10 cellular contexts compared by ENCODE assay signal in the genomic region with DNA sequence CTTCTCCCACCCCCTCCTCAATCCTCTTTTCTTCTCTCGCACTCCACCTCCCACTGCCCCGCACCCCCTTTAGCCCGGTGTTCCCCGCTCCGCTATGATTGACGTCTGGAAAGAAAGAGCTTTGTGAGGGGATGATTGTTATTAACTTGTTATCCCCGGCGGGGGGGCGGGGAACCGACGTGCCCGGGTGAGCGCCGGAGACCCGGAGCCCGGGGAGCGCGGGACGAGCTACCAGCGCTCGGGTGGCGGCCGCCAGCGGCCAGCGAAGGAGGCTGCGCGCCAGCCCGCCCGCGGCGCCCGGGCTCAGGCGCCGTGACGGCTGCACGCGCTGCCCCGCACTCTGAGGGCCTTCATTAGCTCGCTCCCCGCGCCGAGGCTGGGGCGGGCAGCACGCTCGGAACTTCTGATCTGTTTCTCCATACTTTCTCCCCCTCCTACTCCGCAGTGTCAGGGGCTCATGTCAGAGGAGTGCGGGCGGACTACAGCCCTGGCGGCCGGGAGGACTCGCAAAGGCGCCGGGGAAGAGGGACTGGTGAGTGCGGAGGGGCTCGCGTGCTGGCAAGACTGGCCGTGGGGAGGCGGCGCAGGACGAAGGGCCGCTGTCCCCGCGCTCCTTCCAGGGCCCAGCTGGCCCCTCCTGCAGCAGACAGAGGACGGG. TPM values are rescaled to one million over a fixed set of nuclear protein-coding genes. Genes with fewer than 3 reads are reported as not detected.
DNase-seq lines count a peak whose midpoint lies in the region; TF ChIP-seq lines count a peak whose summit lies in the region.
"Had no signal": no experiment of that assay in that cellular context is flagged by ENCODE, and none has a peak within 500 bp of the region (broad histone marks: within the 10 kb centered on the region; RNA-seq: fewer than 3 reads in every experiment).

No MANE protein-coding gene starts in this region.

- H2AFZ ChIP-seq in SK-N-SH (ENCODE audit: low read depth) (peak overlapping the region; percentile 70), smooth muscle cell (ENCODE audit: low read depth) (peak overlapping the region; percentile 68)

- H3F3A ChIP-seq in SK-N-SH (replicated peaks; ENCODE audit: insufficient read depth) (peaks cover 8% of the 10 kb centered on the region), smooth muscle cell (ENCODE audit: low read depth) (peaks cover 3% of the 10 kb centered on the region)

- peak; percentile 11; the same call in 1 of the 2 replicates for TF ChIP-seq CTCF in SK-N-SH (IDR thresholded peaks at IDR 0.05)
- no peak for TF ChIP-seq CTCF in smooth muscle cell (IDR thresholded peaks at IDR 0.05; ENCODE audit: borderline replicate concordance, insufficient read depth, poor library complexity, severe bottlenecking)
- TF ChIP-seq CTCF in GM20000 (IDR thresholded peaks at IDR 0.05; ENCODE audit: extremely low read depth, missing control alignments): no peak

- no peaks in the 10 kb centered on the region for H3K36me3 ChIP-seq in SK-N-SH (replicated peaks in 1 of 2; ENCODE audit: control insufficient read depth in 1 of 2, insufficient read depth in 2 of 2, low read length in 1 of 2)
- no peaks in the 10 kb centered on the region for H3K36me3 ChIP-seq in iPS-15b (ENCODE audit: control insufficient read depth, insufficient read depth, low read length)
- no peaks in the 10 kb centered on the region for H3K36me3 ChIP-seq in smooth muscle cell (ENCODE audit: low read depth)

- CTCF ChIA-PET in SK-N-SH (lab: Yijun Ruan, JAX): interaction anchor here (0.7 to 4.0 kb wide), 10 partner anchors 13 to 675 kb away, joined by 3 to 27 read pairs (median 3); no protein-coding TSS in a partner anchor

- H3K9me3 ChIP-seq in SK-N-SH (no peaks in the 10 kb centered on the region), iPS-15b (ENCODE audit: control insufficient read depth, insufficient read depth, low read length) (no peaks in the 10 kb centered on the region), smooth muscle cell (replicated peaks; ENCODE audit: low read depth) (no peaks in the 10 kb centered on the region)

- no peaks in the 10 kb centered on the region for H3K9me2 ChIP-seq in SK-N-SH

- no peak for TF ChIP-seq EP300 in SK-N-SH (IDR thresholded peaks at IDR 0.05; ENCODE audit: borderline replicate concordance in 1 of 2, low read depth in 1 of 2, low read length in 1 of 2)

- H3K4me3 ChIP-seq in SK-N-SH (ENCODE audit: low read depth in 2 of 2, low read length in 1 of 2) (peak overlapping the region; percentile 15 to 33; a peak in 2 of 4 replicates), iPS-15b (ENCODE audit: low read depth, low read length) (peak overlapping the region; percentile 62), smooth muscle cell (peak overlapping the region; percentile 41)

- POLR2A ChIA-PET in SK-N-SH (lab: Yijun Ruan, JAX): no interaction called here

- peaks cover 85% of the 10 kb centered on the region for H3K27me3 ChIP-seq in SK-N-SH (ENCODE audit: insufficient read depth)
- peaks cover 88% of the 10 kb centered on the region for H3K27me3 ChIP-seq in iPS-15b (ENCODE audit: control insufficient read depth, insufficient read depth, low read length)
- H3K27me3 ChIP-seq in smooth muscle cell (ENCODE audit: low read depth): peaks cover 82% of the 10 kb centered on the region

- no peak for TF ChIP-seq RAD21 in SK-N-SH (IDR thresholded peaks at IDR 0.05; ENCODE audit: low read length)

- peak overlapping the region; percentile 68; the same call in 1 of the 2 replicates for H3K4me2 ChIP-seq in SK-N-SH
- peak overlapping the region; percentile 85 for H3K4me2 ChIP-seq in smooth muscle cell

- WGBS in SK-N-SH (ENCODE audit: low lambda C conversion rate): 2% methylated on average over 19 of the region's 64 CpGs
- under 1% methylated on average over 46 of the region's 64 CpGs for whole genome bisulfite sequencing in smooth muscle cell (ENCODE audit: low lambda C conversion rate)

- H3K79me2 ChIP-seq in SK-N-SH (ENCODE audit: insufficient read depth): no peaks in the 10 kb centered on the region
- no peaks in the 10 kb centered on the region for H3K79me2 ChIP-seq in smooth muscle cell (ENCODE audit: low read depth)

- H4K20me1 ChIP-seq in SK-N-SH (ENCODE audit: insufficient read depth): no peaks in the 10 kb centered on the region
- peaks cover 3% of the 10 kb centered on the region for H4K20me1 ChIP-seq in smooth muscle cell (ENCODE audit: low read depth)

- H3K27ac ChIP-seq in SK-N-SH (ENCODE audit: low read depth in 2 of 2, low read length in 1 of 2) (no peak overlapping the region), smooth muscle cell (ENCODE audit: low read depth) (no peak overlapping the region)

- peaks cover 0 to 12% of the 10 kb centered on the region in 2 experiments; a peak in 2 of 4 replicates for H3K4me1 ChIP-seq in SK-N-SH (ENCODE audit: control insufficient read depth in 1 of 2, insufficient read depth in 2 of 2, low read depth in 1 of 2, low read length in 1 of 2)
- H3K4me1 ChIP-seq in iPS-15b (ENCODE audit: control insufficient read depth, insufficient read depth, low read length): peaks cover 16% of the 10 kb centered on the region
- peaks cover 43% of the 10 kb centered on the region for H3K4me1 ChIP-seq in smooth muscle cell (ENCODE audit: low read depth)

- H3K9ac ChIP-seq in SK-N-SH (no peak overlapping the region), iPS-15b (ENCODE audit: low read depth, low read length) (no peak overlapping the region), smooth muscle cell (ENCODE audit: low read depth) (no peak overlapping the region)

- DNase-seq in NCI-H2227 (lab: John Stamatoyannopoulos, UW; ENCODE audit: unreplicated experiment): peak; percentile 48
- no peak for DNase-seq in NCI-H2227 treated with DMSO at 0.1 percent for 48 hours (lab: John Stamatoyannopoulos, UW)
- DNase-seq in SK-N-SH: peak; percentile 75
- no peak for DNase-seq in smooth muscle cell (lab: John Stamatoyannopoulos, UW; ENCODE audit: unreplicated experiment)
- no peak for DNase-seq in GM20000 (ENCODE audit: low spot score)
- DNase-seq in glomerular visceral epithelial cell (ENCODE audit: extremely low spot score): no peak
- DNase-seq in cerebellar cortex (ENCODE audit: low spot score): no peak
- DNase-seq: T-cell had no signal

TF ChIP-seq in SK-N-SH, 30 proteins besides CTCF, POLR2A, EP300 and RAD21:
- TF ChIP-seq USF2 (IDR thresholded peaks at IDR 0.05; ENCODE audit: borderline replicate concordance, low read depth, low read length): no peak
- peak; percentile 76; the same call in 1 of the 2 replicates for TF ChIP-seq EZH2phosphoT487 (IDR thresholded peaks at IDR 0.05; ENCODE audit: borderline replicate concordance, low read depth)

RNA-seq across cellular contexts. Expression of gene LHX8, which starts 2.1 kb away (rescaled TPM):
- polyA plus RNA-seq in SK-N-SH (2012; rRNA removed) (0.19 and 0.30 TPM in 2 replicates), smooth muscle cell (not detected in 2 replicates)
- polyA plus RNA-seq in SK-N-SH (2012; cell fraction: cytosol; rRNA removed): 0.20 and 0.22 TPM in 2 replicates
- polyA plus RNA-seq in SK-N-SH (2012; cell fraction: nucleus; rRNA removed): 0.54 TPM in 2 replicates
- total RNA-seq in smooth muscle cell: 0.90 TPM in 1 of 2 replicates, not detected in the other
- total RNA-seq: omental fat pad, T-cell had no signal

Comparison
In these comparisons a context has a peak if more than half of its experiments do, and no peak if none do; other contexts are left out.
1. DNase-seq: peak in NCI-H2227 (single experiment) and SK-N-SH (single experiment); none in NCI-H2227 treated with DMSO at 0.1 percent for 48 hours (single experiment), smooth muscle cell (single experiment), GM20000 (single experiment), glomerular visceral epithelial cell (single experiment) and cerebellar cortex (single experiment).
2. Peak in every context shown above with its lines, with median percentiles within 50 percentile points of each other: H3K4me3 ChIP-seq.